14 cellular contexts compared by ENCODE assay signal in genomic region chrX:9249452-9249851, GRCh38.
DNase-seq lines count a peak whose midpoint lies in the region; ATAC-seq and TF ChIP-seq lines count a peak whose summit lies in the region.
"Had no signal": no experiment of that assay in that cellular context is flagged by ENCODE, and none has a peak within 500 bp of the region (broad histone marks: within the 10 kb centered on the region; RNA-seq: fewer than 3 reads in every experiment).

No MANE protein-coding gene starts in this region.

- H2BK15ac ChIP-seq in mesenchymal stem cell (ENCODE audit: low read depth, poor library complexity, severe bottlenecking): no peak overlapping the region

- no peaks in the 10 kb centered on the region for H4K20me1 ChIP-seq in BLaER1

- H2BK120ac ChIP-seq in mesenchymal stem cell (ENCODE audit: low read depth, low read length): no peak overlapping the region

- H3K36me3 Mint-ChIP-seq in WTC11: peaks cover 20% of the 10 kb centered on the region
- H3K36me3 Mint-ChIP-seq: CD8-positive, alpha-beta T cell had no signal

- H2BK12ac ChIP-seq in mesenchymal stem cell (ENCODE audit: low read length in 2 of 2): no peak overlapping the region

- H3K27me3 ChIP-seq in BLaER1 (no peaks in the 10 kb centered on the region), mesenchymal stem cell (ENCODE audit: control insufficient read depth in 1 of 2, insufficient read depth in 1 of 2, low read length in 2 of 2) (peaks cover 0 to 3% of the 10 kb centered on the region in 2 experiments)

- no peak for DNase-seq in WTC11 (ENCODE audit: low spot score)
- peak; percentile 4 for DNase-seq in mesenchymal stem cell
- DNase-seq in NCI-H345 treated with DMSO at 0.1 percent for 48 hours (lab: John Stamatoyannopoulos, UW; ENCODE audit: unreplicated experiment): no peak
- no peak for DNase-seq in NCI-H2029 (lab: John Stamatoyannopoulos, UW)
- DNase-seq: ACHN; AML-193; Calu3; CD8-positive, alpha-beta T cell; DMS79 treated with DMSO at 0.1 percent for 48 hours; GF-D8; H9 had no signal

- H3K4me2 ChIP-seq in BLaER1: peak overlapping the region; percentile 55
- no peak overlapping the region for H3K4me2 ChIP-seq in mesenchymal stem cell (ENCODE audit: low read length, poor library complexity, severe bottlenecking)

- peaks cover 24% of the 10 kb centered on the region for H3K4me1 Mint-ChIP-seq in WTC11

- H4K8ac ChIP-seq in mesenchymal stem cell (ENCODE audit: low read length): no peak overlapping the region

- H3K4me1 ChIP-seq in BLaER1 (peaks cover 14% of the 10 kb centered on the region), mesenchymal stem cell (ENCODE audit: control insufficient read depth, insufficient read depth, low read depth, low read length) (peaks cover 1% of the 10 kb centered on the region)

- H3K4ac ChIP-seq in mesenchymal stem cell (ENCODE audit: low read depth in 1 of 2, low read length in 2 of 2): no peak overlapping the region

- H3K36me3 ChIP-seq in BLaER1 (no peaks in the 10 kb centered on the region), mesenchymal stem cell (ENCODE audit: control insufficient read depth in 1 of 2, insufficient read depth in 2 of 2, low read depth in 1 of 2, low read length in 2 of 2) (no peaks in the 10 kb centered on the region)

- TF ChIP-seq CTCF in WTC11 (IDR thresholded peaks at IDR 0.05): no peak

- POLR2A ChIA-PET in WTC11 (lab: Charles Lee): no interaction called here

- no peak overlapping the region for H2AFZ ChIP-seq in mesenchymal stem cell (ENCODE audit: low read depth, low read length)

- H3K79me1 ChIP-seq in mesenchymal stem cell (replicated peaks; ENCODE audit: low read length, poor library complexity, severe bottlenecking): no peaks in the 10 kb centered on the region

- no peak overlapping the region for H2BK5ac ChIP-seq in mesenchymal stem cell (ENCODE audit: low read depth, low read length, poor library complexity, severe bottlenecking)

- H4K91ac ChIP-seq in mesenchymal stem cell (ENCODE audit: low read length): no peak overlapping the region

- H3K4me3 Mint-ChIP-seq in WTC11: no peak overlapping the region
- H3K4me3 Mint-ChIP-seq: CD8-positive, alpha-beta T cell; H9 had no signal

- peaks cover 4% of the 10 kb centered on the region; the same call in 1 of the 2 replicates for H3K27me3 Mint-ChIP-seq in WTC11 (ENCODE audit: low read depth)

- no peak overlapping the region for H2AK5ac ChIP-seq in mesenchymal stem cell (ENCODE audit: low read length, severe bottlenecking)

- peaks cover 15% of the 10 kb centered on the region for H3K9me3 Mint-ChIP-seq in WTC11
- H3K9me3 Mint-ChIP-seq: CD8-positive, alpha-beta T cell had no signal

- H3K4me3 ChIP-seq in BLaER1: no peak overlapping the region
- H3K4me3 ChIP-seq in mesenchymal stem cell (ENCODE audit: insufficient read depth in 1 of 2, low read depth in 1 of 2, low read length in 2 of 2): no peak overlapping the region

- H3K27ac ChIP-seq in BLaER1 (no peak overlapping the region), mesenchymal stem cell (ENCODE audit: low read length, poor library complexity, severe bottlenecking) (no peak overlapping the region)
- H3K27ac ChIP-seq: HL-60 had no signal

- no peak overlapping the region for H3K14ac ChIP-seq in mesenchymal stem cell (ENCODE audit: low read length in 2 of 2)

- H3K9me3 ChIP-seq in BLaER1: peaks cover 9% of the 10 kb centered on the region
- H3K9me3 ChIP-seq in mesenchymal stem cell (ENCODE audit: control insufficient read depth, low read length): no peaks in the 10 kb centered on the region

- no peak overlapping the region for H3K27ac Mint-ChIP-seq in WTC11
- H3K27ac Mint-ChIP-seq: CD8-positive, alpha-beta T cell had no signal

- no peak overlapping the region for H3K18ac ChIP-seq in mesenchymal stem cell (ENCODE audit: low read depth in 1 of 2, low read length in 2 of 2)

- no peak overlapping the region for H3K23ac ChIP-seq in mesenchymal stem cell (ENCODE audit: low read length in 2 of 2)

- 90% methylated on average over 3 of the region's 4 CpGs for WGBS in mesenchymal stem cell

- CTCF ChIA-PET in WTC11 (lab: Charles Lee): no interaction called here

- ATAC-seq in WTC11: no peak
- ATAC-seq in GM21515 (IDR thresholded peaks at IDR 0.05; ENCODE audit: unreplicated experiment): no peak
- ATAC-seq: CD8-positive, alpha-beta T cell had no signal

- no peak overlapping the region for H3K9ac ChIP-seq in BLaER1
- H3K9ac ChIP-seq in mesenchymal stem cell (ENCODE audit: low read length): peak overlapping the region; percentile 19

TF ChIP-seq in WTC11, 78 proteins besides CTCF, POLR2A, EP300 and RAD21:
- TF ChIP-seq ZNF121 (CRISPR knock-in tag; IDR thresholded peaks at IDR 0.05) (no peak), ERG (CRISPR knock-in tag; IDR thresholded peaks at IDR 0.05) (no peak), JAZF1 (CRISPR knock-in tag; IDR thresholded peaks at IDR 0.05) (no peak), ZNF317 (CRISPR knock-in tag; IDR thresholded peaks at IDR 0.05; ENCODE audit: borderline replicate concordance, low read depth) (peak; percentile 91)
- TF ChIP-seq, protein P1, sequence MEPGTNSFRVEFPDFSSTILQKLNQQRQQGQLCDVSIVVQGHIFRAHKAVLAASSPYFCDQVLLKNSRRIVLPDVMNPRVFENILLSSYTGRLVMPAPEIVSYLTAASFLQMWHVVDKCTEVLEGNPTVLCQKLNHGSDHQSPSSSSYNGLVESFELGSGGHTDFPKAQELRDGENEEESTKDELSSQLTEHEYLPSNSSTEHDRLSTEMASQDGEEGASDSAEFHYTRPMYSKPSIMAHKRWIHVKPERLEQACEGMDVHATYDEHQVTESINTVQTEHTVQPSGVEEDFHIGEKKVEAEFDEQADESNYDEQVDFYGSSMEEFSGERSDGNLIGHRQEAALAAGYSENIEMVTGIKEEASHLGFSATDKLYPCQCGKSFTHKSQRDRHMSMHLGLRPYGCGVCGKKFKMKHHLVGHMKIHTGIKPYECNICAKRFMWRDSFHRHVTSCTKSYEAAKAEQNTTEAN (CRISPR knock-in tag; IDR thresholded peaks at IDR 0.05): no peak
